8 cellular contexts compared by ENCODE assay signal in genomic region chr4:99816611-99817309, GRCh38. TPM values are rescaled to one million over a fixed set of nuclear protein-coding genes. Genes with fewer than 3 reads are reported as not detected.
A peak's percentile ranks its signal among the peaks of the same experiment; 100 is the strongest.
DNase-seq lines count a peak whose midpoint lies in the region; ATAC-seq and TF ChIP-seq lines count a peak whose summit lies in the region.

A gene with protein sequence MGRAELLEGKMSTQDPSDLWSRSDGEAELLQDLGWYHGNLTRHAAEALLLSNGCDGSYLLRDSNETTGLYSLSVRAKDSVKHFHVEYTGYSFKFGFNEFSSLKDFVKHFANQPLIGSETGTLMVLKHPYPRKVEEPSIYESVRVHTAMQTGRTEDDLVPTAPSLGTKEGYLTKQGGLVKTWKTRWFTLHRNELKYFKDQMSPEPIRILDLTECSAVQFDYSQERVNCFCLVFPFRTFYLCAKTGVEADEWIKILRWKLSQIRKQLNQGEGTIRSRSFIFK (plus strand): TSS chr4:99816827. CDS start chr4:99816914, 87 bp downstream.

- no peaks in the 10 kb centered on the region for H3K9me3 ChIP-seq in MM.1S (replicated peaks; ENCODE audit: insufficient read depth, low read length)

- H3K9ac ChIP-seq in MM.1S (ENCODE audit: low read length): peak within 1 kb of the TSS; percentile 91

- peak within 1 kb of the TSS; percentile 44 for H2AFZ ChIP-seq in MM.1S (ENCODE audit: low read length)

- ATAC-seq in GM21576 (IDR thresholded peaks at IDR 0.05; ENCODE audit: unreplicated experiment): peak; percentile 94
- ATAC-seq in Right ventricle myocardium inferior: peak; percentile 47

- peaks cover 30% of the 10 kb centered on the region for H3F3A ChIP-seq in MM.1S (ENCODE audit: insufficient read depth, low read length)

- intact Hi-C loops in Right ventricle myocardium inferior (cut with DNase I): no loop called here

- no peaks in the 10 kb centered on the region for H3K36me3 ChIP-seq in MM.1S (replicated peaks; ENCODE audit: insufficient read depth, low read length)

- no peaks in the 10 kb centered on the region for H3K27me3 ChIP-seq in MM.1S (replicated peaks; ENCODE audit: insufficient read depth, low read length)

- H3K9me2 ChIP-seq in MM.1S (replicated peaks; ENCODE audit: insufficient read depth, low read length): no peaks in the 10 kb centered on the region

- peak within 1 kb of the TSS; percentile 84 for H3K4me3 ChIP-seq in MM.1S (ENCODE audit: low read length)

- peak within 1 kb of the TSS; percentile 92 for H3K27ac ChIP-seq in MM.1S (ENCODE audit: low read length)

- H3K4me1 ChIP-seq in MM.1S (ENCODE audit: low read length): peaks cover 56% of the 10 kb centered on the region

- DNase-seq in ELR (ENCODE audit: low read depth) (peak; percentile 5), MM.1S (peak; percentile 98), Right ventricle myocardium inferior (ENCODE audit: missing footprints) (no peak), ACHN (no peak), iPS-NIHi7 (ENCODE audit: extremely low spot score) (no peak)
- DNase-seq in activated CD8-positive, alpha-beta memory T cell treated with anti-CD3 and anti-CD28 coated beads for 4 hours (ENCODE audit: low read depth in 2 of 2): peak; percentile 23 to 61
- peak; percentile 51 to 78 for DNase-seq in stimulated activated CD4-positive, alpha-beta T cell treated with anti-CD3 and anti-CD28 coated beads, Interleukin-4, amount 100 ng/mL, for 4 hours

- in situ Hi-C loops in ACHN (cut with HindIII; ENCODE audit: low pct_ligation_motif_present, low pct_unique_long_range_greater_than_20kb, low sequenced_read_pairs): no loop called here

- no peak for TF ChIP-seq CTCF in MM.1S (IDR thresholded peaks at IDR 0.05; ENCODE audit: low read length)

- H4K20me1 ChIP-seq in MM.1S (ENCODE audit: insufficient read depth, low read length): no peaks in the 10 kb centered on the region

- peak within 1 kb of the TSS; percentile 88 for H3K4me2 ChIP-seq in MM.1S (ENCODE audit: low read depth, low read length)

- peaks cover 51% of the 10 kb centered on the region for H3K79me2 ChIP-seq in MM.1S (ENCODE audit: low read length)

RNA-seq across cellular contexts. Expression of the gene that starts here (rescaled TPM):
- total RNA-seq in Right ventricle myocardium inferior: 0.73 TPM

Comparison
In these comparisons a context has a peak if more than half of its experiments do, and no peak if none do; other contexts are left out.
1. Peak in ATAC-seq in Right ventricle myocardium inferior; RNA of the gene not detected or under 1 TPM.
2. DNase-seq: peak in ELR (single experiment), MM.1S (single experiment), activated CD8-positive, alpha-beta memory T cell treated with anti-CD3 and anti-CD28 coated beads for 4 hours (2 of 2) and stimulated activated CD4-positive, alpha-beta T cell treated with anti-CD3 and anti-CD28 coated beads, Interleukin-4, amount 100 ng/mL, for 4 hours (2 of 2); none in Right ventricle myocardium inferior (single experiment), ACHN (single experiment) and iPS-NIHi7 (single experiment).